10 cellular contexts compared by ENCODE assay signal in genomic region chr10:45308707-45309106, GRCh38. TPM values are rescaled to one million over a fixed set of nuclear protein-coding genes. Genes with fewer than 3 reads are reported as not detected.
A peak's percentile ranks its signal among the peaks of the same experiment; 100 is the strongest.
DNase-seq lines count a peak whose midpoint lies in the region; ATAC-seq and TF ChIP-seq lines count a peak whose summit lies in the region.
"Had no signal": no experiment of that assay in that cellular context is flagged by ENCODE, and none has a peak within 500 bp of the region (broad histone marks: within the 10 kb centered on the region; RNA-seq: fewer than 3 reads in every experiment).

No MANE protein-coding gene starts in this region.

- no peak overlapping the region for H2BK5ac ChIP-seq in H9 (ENCODE audit: insufficient read length, low read length)

- H2AK5ac ChIP-seq in H9 (ENCODE audit: insufficient read length, low read length), result no peak overlapping the region

- no peak overlapping the region for H3K9ac ChIP-seq in H9 (ENCODE audit: extremely low read depth, insufficient read length, low read length)

- BruUV-seq in OCI-LY7 (replicated peaks; lab: Mats Ljungman, UMichigan), result no TSS peak

- H3K27me3 Mint-ChIP-seq in H9 (ENCODE audit: low read depth) (no peaks in the 10 kb centered on the region), natural killer cell (ENCODE audit: low read depth in 2 of 2) (peaks cover 13 to 59% of the 10 kb centered on the region in 2 donors)

- peaks cover 7% of the 10 kb centered on the region for H3K36me3 ChIP-seq in OCI-LY7 (ENCODE audit: insufficient read depth, low read length)
- H3K36me3 ChIP-seq in left lung, result no peaks in the 10 kb centered on the region
- H3K36me3 ChIP-seq: SJSA1 had no signal

- H3K79me1 ChIP-seq in H9 (ENCODE audit: insufficient read depth, low read depth, low read length, poor library complexity, severe bottlenecking), result no peaks in the 10 kb centered on the region

- peaks cover 11 to 21% of the 10 kb centered on the region in 2 experiments for H3K4me1 Mint-ChIP-seq in H9
- H3K4me1 Mint-ChIP-seq in natural killer cell, result no peaks in the 10 kb centered on the region

- H3K36me3 Mint-ChIP-seq in H9 (ENCODE audit: insufficient read depth in 1 of 3, low read depth in 3 of 3) (peaks cover 0 to 4% (median 0%) of the 10 kb centered on the region in 3 experiments; a peak in 2 of 7 replicates), natural killer cell (peaks cover 12% of the 10 kb centered on the region)

- H3K4me3 ChIP-seq in OCI-LY7 (ENCODE audit: low read depth, low read length, poor library complexity, severe bottlenecking) (no peak overlapping the region), left lung (no peak overlapping the region)
- H3K4me3 ChIP-seq: SJSA1 had no signal

- H3K18ac ChIP-seq in H9 (ENCODE audit: insufficient read length, low read depth, low read length), result no peak overlapping the region

- H2AFZ ChIP-seq in H9 (ENCODE audit: low read length) (peak overlapping the region; percentile 86), OCI-LY7 (ENCODE audit: low read length) (no peak overlapping the region)

- peaks cover 7% of the 10 kb centered on the region for H3K4me1 ChIP-seq in H9 (ENCODE audit: insufficient read depth, low read length)
- H3K4me1 ChIP-seq in OCI-LY7 (ENCODE audit: insufficient read depth, low read length, poor library complexity, severe bottlenecking), result no peaks in the 10 kb centered on the region
- no peaks in the 10 kb centered on the region for H3K4me1 ChIP-seq in left lung
- H3K4me1 ChIP-seq: SJSA1 had no signal

- H3K9me2 ChIP-seq in OCI-LY7 (ENCODE audit: insufficient read depth, low read length), result no peaks in the 10 kb centered on the region

- peak overlapping the region; percentile 60 for H2BK20ac ChIP-seq in H9 (ENCODE audit: low read depth, low read length, poor library complexity, severe bottlenecking)

- DNase-seq in GM10266 (ENCODE audit: extremely low spot score), result peak; percentile 21
- DNase-seq in H9, result no peak
- DNase-seq in OCI-LY7 (ENCODE audit: low spot score), result peak; percentile 44
- no peak for DNase-seq in left lung
- DNase-seq in natural killer cell, result no peak
- DNase-seq in SK-N-DZ (ENCODE audit: low spot score), result no peak
- no peak for DNase-seq in activated effector memory CD4-positive, alpha-beta T cell treated with Interleukin-2 at 50 U/mL for 16 hours

- no peak overlapping the region for H3K56ac ChIP-seq in H9 (ENCODE audit: insufficient read length, low read depth, low read length)

- intact Hi-C loops in OCI-LY7 (cut with micrococcal nuclease; ENCODE audit: unreplicated experiment) (no loop called here), left lung (cut with DNase I) (no loop called here), natural killer cell (cut with micrococcal nuclease) (no loop called here)

- H2BK15ac ChIP-seq in H9 (ENCODE audit: low read depth, low read length), result no peak overlapping the region

- H3K27ac Mint-ChIP-seq in H9 (no peak overlapping the region), natural killer cell (no peak overlapping the region)

- ATAC-seq in left lung (peak; percentile 57), GM19395 (IDR thresholded peaks at IDR 0.05; ENCODE audit: unreplicated experiment) (no peak), natural killer cell (no peak)

- no peaks in the 10 kb centered on the region for H3K27me3 ChIP-seq in H9 (ENCODE audit: insufficient read depth, low read length)
- no peaks in the 10 kb centered on the region for H3K27me3 ChIP-seq in left lung
- H3K27me3 ChIP-seq: SJSA1 had no signal

- no peak overlapping the region for H3K4ac ChIP-seq in H9 (ENCODE audit: low read depth, low read length)

- no peak overlapping the region for H3K27ac ChIP-seq in H9 (ENCODE audit: insufficient read length, low read depth, low read length)
- no peak overlapping the region for H3K27ac ChIP-seq in OCI-LY7 (ENCODE audit: low read depth, low read length, poor library complexity, severe bottlenecking)
- no peak overlapping the region for H3K27ac ChIP-seq in left lung
- H3K27ac ChIP-seq: SJSA1 had no signal

- H4K8ac ChIP-seq in H9 (replicated peaks; ENCODE audit: insufficient read length, low read depth, low read length), result no peak overlapping the region

- TF ChIP-seq CTCF in GM10266 (IDR thresholded peaks at IDR 0.05; ENCODE audit: control insufficient read depth, insufficient read depth, low read depth, missing control alignments) (peak; percentile 52), H9 (conservative IDR thresholded peaks at IDR 0.05) (peak; percentile 50), OCI-LY7 (conservative IDR thresholded peaks at IDR 0.05; ENCODE audit: low read length) (peak; percentile 60), left lung (IDR thresholded peaks at IDR 0.05) (no peak), natural killer cell (IDR thresholded peaks at IDR 0.05) (no peak)

- peaks cover 2% of the 10 kb centered on the region for H3K23me2 ChIP-seq in H9 (ENCODE audit: insufficient read length, low read depth, low read length, poor library complexity, severe bottlenecking)

- H3K79me2 ChIP-seq in H9 (ENCODE audit: insufficient read depth, low read length) (no peaks in the 10 kb centered on the region), OCI-LY7 (ENCODE audit: insufficient read depth, low read depth, low read length) (no peaks in the 10 kb centered on the region)

- POLR2A ChIA-PET in OCI-LY7 (lab: Charles Lee), result interaction anchor here (1.6 kb wide), 1 partner anchor 67 kb away, joined by 3 read pairs; no protein-coding TSS in a partner anchor

- no peak overlapping the region for H3T11ph ChIP-seq in H9 (ENCODE audit: low read length)

- no peak overlapping the region for H4K91ac ChIP-seq in H9 (ENCODE audit: insufficient read length, low read depth, low read length)

- H2BK120ac ChIP-seq in H9 (ENCODE audit: low read depth, low read length, poor library complexity, severe bottlenecking), result no peak overlapping the region

- H3K9me3 Mint-ChIP-seq in H9 (peaks cover 5 to 10% of the 10 kb centered on the region in 2 experiments; a peak in 2 of 5 replicates), natural killer cell (peaks cover 3 to 4% of the 10 kb centered on the region in 2 donors)

- peak overlapping the region; percentile 53 for H4K5ac ChIP-seq in H9 (ENCODE audit: insufficient read length, low read depth, low read length)

- no peak overlapping the region for H3K14ac ChIP-seq in H9 (ENCODE audit: insufficient read depth, low read length)

- CTCF ChIA-PET in OCI-LY7 (lab: Charles Lee; ENCODE audit: unreplicated experiment), result no interaction called here

- H3K23ac ChIP-seq in H9 (ENCODE audit: insufficient read length, low read depth, low read length), result no peak overlapping the region

- H3K9me3 ChIP-seq in H9 (ENCODE audit: control insufficient read depth, low read depth, low read length) (no peaks in the 10 kb centered on the region), OCI-LY7 (ENCODE audit: low read length) (peaks cover 23% of the 10 kb centered on the region), left lung (peaks cover 0 to 4% of the 10 kb centered on the region in 2 donors)
- H3K9me3 ChIP-seq: SJSA1 had no signal

- no peaks in the 10 kb centered on the region for H4K20me1 ChIP-seq in H9 (ENCODE audit: control insufficient read depth, insufficient read depth, insufficient read length)
- H4K20me1 ChIP-seq in OCI-LY7 (ENCODE audit: insufficient read depth, low read length), result no peaks in the 10 kb centered on the region

- H3K4me3 Mint-ChIP-seq in H9 (no peak overlapping the region), natural killer cell (no peak overlapping the region)

- H3K4me2 ChIP-seq in H9 (ENCODE audit: insufficient read depth, insufficient read length, low read length) (no peak overlapping the region), OCI-LY7 (ENCODE audit: low read length) (no peak overlapping the region)

- H2BK12ac ChIP-seq in H9 (ENCODE audit: insufficient read length, low read depth, low read length), result no peak overlapping the region

RNA-seq across cellular contexts. Expression of gene OR13A1, which starts 6.7 kb away (rescaled TPM):
- total RNA-seq in H9 (2021) (0.13 and 0.15 TPM in 2 replicates), OCI-LY7 (2022) (14.5 and 17.4 TPM in 2 replicates), left lung (not detected), natural killer cell (not detected)
- 10.5 and 14.4 TPM in 2 replicates for total RNA-seq in OCI-LY7 (2014; rRNA removed; shearing (Covaris generic))
- polyA plus RNA-seq in SK-N-DZ (2014; cell fraction: cytosol; rRNA removed), result not detected in 2 replicates
- polyA plus RNA-seq in SK-N-DZ (2014; cell fraction: nucleus; rRNA removed), result 0.09 and 0.31 TPM in 2 replicates
- total RNA-seq: pulmonary artery endothelial cell, SJSA1 had no signal

Comparison
In these comparisons a context has a peak if more than half of its experiments do, and no peak if none do; other contexts are left out.
1. DNase-seq: peak in GM10266 (single experiment) and OCI-LY7 (single experiment); none in H9 (single experiment), left lung (0 of 2), natural killer cell (single experiment), SK-N-DZ (single experiment) and activated effector memory CD4-positive, alpha-beta T cell treated with Interleukin-2 at 50 U/mL for 16 hours (single experiment).
2. CTCF ChIP-seq: peak in GM10266 (single experiment), H9 (single experiment) and OCI-LY7 (single experiment); none in left lung (0 of 2) and natural killer cell (single experiment).